25 cellular contexts compared by ENCODE assay signal in the genomic region with DNA sequence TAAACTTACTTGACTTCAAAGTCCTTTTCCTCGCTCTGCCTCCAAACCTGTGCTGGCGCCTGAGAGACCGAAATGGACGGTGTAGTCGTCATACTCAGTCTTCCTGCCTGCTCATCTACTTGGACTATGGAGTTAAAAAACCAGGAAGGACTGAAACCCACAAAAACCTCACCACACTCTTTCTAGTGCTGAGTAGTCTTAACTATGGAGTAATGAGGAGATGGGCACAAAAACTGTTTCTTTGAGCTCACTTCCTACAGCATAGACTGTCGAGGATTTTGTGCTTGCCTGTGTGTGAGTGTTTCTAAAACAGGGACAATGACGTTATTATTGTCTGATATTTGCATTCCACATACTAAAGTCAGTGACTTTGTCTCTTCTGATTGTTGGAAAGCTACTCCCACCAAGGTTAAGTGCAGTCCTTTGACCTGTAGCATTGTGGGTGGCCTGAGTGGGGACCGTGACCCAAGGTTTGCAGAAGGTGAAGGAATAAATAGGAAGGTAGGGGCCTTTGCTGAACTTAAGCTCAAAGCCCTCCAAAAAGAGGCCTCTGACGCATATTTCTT.
DNase-seq lines count a peak whose midpoint lies in the region; ATAC-seq and TF ChIP-seq lines count a peak whose summit lies in the region.
"Had no signal": no experiment of that assay in that cellular context is flagged by ENCODE, and none has a peak within 500 bp of the region (broad histone marks: within the 10 kb centered on the region; RNA-seq: fewer than 3 reads in every experiment).

No MANE protein-coding gene starts in this region.

- no peak overlapping the region for H2BK5ac ChIP-seq in neuronal stem cell (ENCODE audit: low read length)

- H3K27ac ChIP-seq in neuronal stem cell (replicated peaks; ENCODE audit: low read length) = no peak overlapping the region
- H3K27ac ChIP-seq: adrenal gland, dorsolateral prefrontal cortex, vagina had no signal

- peak overlapping the region; percentile 42 for H2AFZ ChIP-seq in neuronal stem cell (ENCODE audit: low read length)

- H3K36me3 Mint-ChIP-seq in activated naive CD8-positive, alpha-beta T cell treated with anti-CD3 and anti-CD28 coated beads for 36 hours = no peaks in the 10 kb centered on the region
- H3K36me3 Mint-ChIP-seq: CD8-positive, alpha-beta memory T cell; mesothelial cell of epicardium had no signal

- H3K23ac ChIP-seq in neuronal stem cell (ENCODE audit: low read depth, low read length, poor library complexity) = no peak overlapping the region

- peaks cover 2 to 3% of the 10 kb centered on the region in 2 donors for H3K9me3 ChIP-seq in neuronal stem cell (replicated peaks in 1 of 2; ENCODE audit: control insufficient read depth in 2 of 2, insufficient read depth in 1 of 2, low read depth in 1 of 2, low read length in 2 of 2)
- H3K9me3 ChIP-seq: adrenal gland, SK-N-SH, vagina had no signal

- no peak overlapping the region for H2AK5ac ChIP-seq in neuronal stem cell (ENCODE audit: low read depth, low read length)

- peak; percentile 68 for DNase-seq in GDM1 (lab: John Stamatoyannopoulos, UW)
- DNase-seq in NB4 (ENCODE audit: low read depth) = peak; percentile 66
- DNase-seq in T1000 (lab: John Stamatoyannopoulos, UW) = peak; percentile 77
- DNase-seq in neuronal stem cell (ENCODE audit: low spot score) = no peak
- DNase-seq in activated naive CD8-positive, alpha-beta T cell treated with anti-CD3 and anti-CD28 coated beads for 36 hours = no peak
- DNase-seq in SW 1271 (lab: John Stamatoyannopoulos, UW) = no peak
- DNase-seq: activated CD8-positive, alpha-beta memory T cell treated with anti-CD3 and anti-CD28 coated beads, Interleukin-2, amount 50 U/mL, for 48 hours; activated effector memory CD4-positive, alpha-beta T cell treated with anti-CD3 and anti-CD28 coated beads, Interleukin-2, amount 50 U/mL, for 16 hours; adrenal gland; CD8-positive, alpha-beta memory T cell; dorsolateral prefrontal cortex; left cardiac atrium; NCI-H1092 treated with DMSO at 0.1 percent for 48 hours; NCI-H2081; NCI-H524; nephron progenitor cell; SK-N-SH; stimulated activated CD4-positive, alpha-beta T cell treated with anti-CD3 and anti-CD28 coated beads, Interleukin-12 subunit alpha, Interleukin-12 subunit beta, amount 100 ng/mL, for 4 hours; stimulated activated CD8-positive, alpha-beta memory T cell treated with anti-CD3 and anti-CD28 coated beads, Interleukin-4, amount 100 ng/mL, for 48 hours had no signal

- no peaks in the 10 kb centered on the region for H3K4me1 Mint-ChIP-seq in activated naive CD8-positive, alpha-beta T cell treated with anti-CD3 and anti-CD28 coated beads for 36 hours
- H3K4me1 Mint-ChIP-seq: CD8-positive, alpha-beta memory T cell; mesothelial cell of epicardium had no signal

- TF ChIP-seq CTCF in NB4 (IDR thresholded peaks at IDR 0.05; ENCODE audit: low read depth, low read length) = no peak

- H3K4me1 ChIP-seq in neuronal stem cell (ENCODE audit: control insufficient read depth in 2 of 2, insufficient read depth in 1 of 2, low read depth in 1 of 2, low read length in 2 of 2) = peaks cover 11 to 37% of the 10 kb centered on the region in 2 donors
- H3K4me1 ChIP-seq: vagina had no signal

- no peak overlapping the region for H4K91ac ChIP-seq in neuronal stem cell (ENCODE audit: low read depth, low read length, poor library complexity)

- no peak overlapping the region for H3K27ac Mint-ChIP-seq in activated naive CD8-positive, alpha-beta T cell treated with anti-CD3 and anti-CD28 coated beads for 36 hours
- H3K27ac Mint-ChIP-seq: CD8-positive, alpha-beta memory T cell; mesothelial cell of epicardium; nephron progenitor cell had no signal

- TF ChIP-seq POLR2A in NB4 (IDR thresholded peaks at IDR 0.05; ENCODE audit: extremely low read depth, insufficient read length) = no peak

- H3K4ac ChIP-seq in neuronal stem cell (ENCODE audit: low read length) = no peak overlapping the region

- no peak overlapping the region for H3K4me3 Mint-ChIP-seq in activated naive CD8-positive, alpha-beta T cell treated with anti-CD3 and anti-CD28 coated beads for 36 hours
- H3K4me3 Mint-ChIP-seq: CD8-positive, alpha-beta memory T cell; mesothelial cell of epicardium; nephron progenitor cell had no signal

- no peaks in the 10 kb centered on the region for H3K27me3 ChIP-seq in neuronal stem cell (ENCODE audit: control insufficient read depth in 3 of 3, insufficient read depth in 3 of 3, low read depth in 1 of 3, low read length in 3 of 3)
- H3K27me3 ChIP-seq: adrenal gland, dorsolateral prefrontal cortex, vagina had no signal

- H3K79me1 ChIP-seq in neuronal stem cell (ENCODE audit: low read depth, low read length) = no peaks in the 10 kb centered on the region

- H3K4me3 ChIP-seq in NB4 (ENCODE audit: low read depth, low read length) (no peak overlapping the region), neuronal stem cell (ENCODE audit: low read length in 2 of 2) (no peak overlapping the region)
- H3K4me3 ChIP-seq: adrenal gland, dorsolateral prefrontal cortex, K562, vagina had no signal

- H2BK15ac ChIP-seq in neuronal stem cell (ENCODE audit: low read length) = no peak overlapping the region

- no peak overlapping the region for H4K8ac ChIP-seq in neuronal stem cell (ENCODE audit: low read depth, low read length)

- no peak overlapping the region for H3K14ac ChIP-seq in neuronal stem cell (ENCODE audit: low read length)

- H3K9ac ChIP-seq in neuronal stem cell (ENCODE audit: low read depth, low read length, poor library complexity) = no peak overlapping the region
- H3K9ac ChIP-seq: SK-N-SH had no signal

- H3K18ac ChIP-seq in neuronal stem cell (ENCODE audit: low read length) = no peak overlapping the region

- no peaks in the 10 kb centered on the region for H3K27me3 Mint-ChIP-seq in activated naive CD8-positive, alpha-beta T cell treated with anti-CD3 and anti-CD28 coated beads for 36 hours

- no peak overlapping the region for H2BK120ac ChIP-seq in neuronal stem cell (ENCODE audit: low read depth, low read length)

- no CpG with 5 or more reads among the region's 9 CpGs for WGBS in neuronal stem cell (ENCODE audit: extremely low coverage in 2 of 2, insufficient read length in 2 of 2, insufficient replicate concordance in 1 of 2), 2 donors

- H3K4me2 ChIP-seq in neuronal stem cell (ENCODE audit: insufficient read depth, low read length, poor library complexity, severe bottlenecking) = no peak overlapping the region
- H3K4me2 ChIP-seq: SK-N-SH had no signal

- H3K36me3 ChIP-seq in neuronal stem cell (replicated peaks in 1 of 2; ENCODE audit: control insufficient read depth in 2 of 2, insufficient read depth in 2 of 2, low read length in 2 of 2) = no peaks in the 10 kb centered on the region
- H3K36me3 ChIP-seq: adrenal gland, vagina had no signal

- ATAC-seq in HG03159 (IDR thresholded peaks at IDR 0.05; ENCODE audit: unreplicated experiment) (no peak), HG03045 (IDR thresholded peaks at IDR 0.05; ENCODE audit: unreplicated experiment) (no peak)
- ATAC-seq: HCT116, K562, left cardiac atrium had no signal

- no peaks in the 10 kb centered on the region for H3K9me3 Mint-ChIP-seq in activated naive CD8-positive, alpha-beta T cell treated with anti-CD3 and anti-CD28 coated beads for 36 hours
- H3K9me3 Mint-ChIP-seq: CD8-positive, alpha-beta memory T cell; mesothelial cell of epicardium; nephron progenitor cell had no signal

- H2BK12ac ChIP-seq in neuronal stem cell (ENCODE audit: low read length) = no peak overlapping the region

Comparison
In these comparisons a context has a peak if more than half of its experiments do, and no peak if none do; other contexts are left out.
1. DNase-seq: peak in GDM1 (single experiment), NB4 (single experiment) and T1000 (single experiment); none in neuronal stem cell (single experiment), activated naive CD8-positive, alpha-beta T cell treated with anti-CD3 and anti-CD28 coated beads for 36 hours (single experiment) and SW 1271 (0 of 2).